In genomic region chr20:6835609-6836008, GRCh38 we compare ENCODE assay signal across 6 cellular contexts.
"Had no signal": no experiment of that assay in that cellular context is flagged by ENCODE, and none has a peak within 500 bp of the region (broad histone marks: within the 10 kb centered on the region; RNA-seq: fewer than 3 reads in every experiment).

No MANE protein-coding gene starts in this region.

- FAIRE-seq: GM12891, GM12892, GM18507, GM19239 had no signal

- DNase-seq: GDM1, GF-D8 had no signal
